15 cellular contexts compared by ENCODE assay signal in genomic region chr3:171160326-171160725, GRCh38.
"Had no signal": no experiment of that assay in that cellular context is flagged by ENCODE, and none has a peak within 500 bp of the region (broad histone marks: within the 10 kb centered on the region; RNA-seq: fewer than 3 reads in every experiment).

No MANE protein-coding gene starts in this region.

- H3K9me3 ChIP-seq: testis had no signal

- H3K4me3 ChIP-seq: esophagus squamous epithelium, heart left ventricle, right atrium auricular region, testis, upper lobe of left lung had no signal

- H3K27me3 ChIP-seq: esophagus squamous epithelium, heart left ventricle, right atrium auricular region, testis, upper lobe of left lung had no signal

- DNase-seq: activated CD4-positive, alpha-beta memory T cell treated with anti-CD3 and anti-CD28 coated beads, Interleukin-2, amount 10 ng/mL, durations not matched to agents 7 days and 5 days; activated CD4-positive, alpha-beta T cell treated with anti-CD3 and anti-CD28 coated beads for 4 hours; activated effector memory CD4-positive, alpha-beta T cell treated with anti-CD3 and anti-CD28 coated beads, Interleukin-2, amount 50 U/mL, for 16 hours; activated T-cell treated with anti-CD3 and anti-CD28 coated beads, Interleukin-2, amount 50 U/mL, for 4 hours; amniotic stem cell; esophagus squamous epithelium; foreskin melanocyte; heart left ventricle; immature natural killer cell; mesendoderm; natural killer cell; nucleus accumbens; testis; upper lobe of left lung had no signal

- H3K36me3 ChIP-seq: right atrium auricular region had no signal

- H3K4me1 ChIP-seq: right atrium auricular region, testis, upper lobe of left lung had no signal

- H3K27ac ChIP-seq: esophagus squamous epithelium, heart left ventricle, right atrium auricular region, testis, upper lobe of left lung had no signal
